Comparison of ENCODE assay signal across 8 cellular contexts in the genomic region with DNA sequence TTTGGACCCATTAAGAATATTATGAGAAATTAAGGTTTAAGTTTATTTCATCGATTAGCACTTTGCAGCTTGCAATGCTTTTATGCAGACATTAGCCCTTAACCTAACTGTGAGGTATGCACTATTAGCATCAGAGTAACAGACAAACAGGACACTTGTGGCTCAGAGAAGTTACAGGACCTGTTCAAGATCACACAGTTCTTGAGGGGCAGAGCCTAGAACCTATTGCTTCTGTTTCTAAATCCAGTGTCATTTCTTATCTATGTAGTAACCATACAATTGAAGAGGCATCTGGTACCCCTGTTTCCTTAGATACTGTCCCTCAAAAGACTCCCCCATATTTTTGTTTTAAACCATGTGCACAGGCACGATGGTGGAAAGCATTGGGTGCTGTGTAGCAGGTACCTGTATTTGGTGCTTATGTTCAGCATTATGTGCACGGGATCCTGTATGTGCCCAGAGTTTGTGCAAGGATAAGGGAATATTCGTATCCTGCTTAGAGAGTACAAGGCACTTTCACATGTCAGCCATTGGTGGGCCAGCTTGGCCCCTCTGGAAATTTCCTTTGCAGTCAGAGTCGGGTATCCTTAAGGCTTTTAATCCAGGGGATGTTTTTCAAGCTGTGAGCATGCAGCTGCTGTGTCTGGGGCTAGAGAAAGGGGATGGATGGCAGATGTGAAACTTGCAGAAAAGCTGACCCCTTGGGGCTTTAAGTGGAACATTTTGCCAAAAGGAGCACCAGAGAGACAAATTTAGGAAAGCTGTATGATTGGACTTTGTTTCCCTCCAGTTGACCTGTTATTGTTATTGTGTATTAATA. TPM values are rescaled to one million over a fixed set of nuclear protein-coding genes. Genes with fewer than 3 reads are reported as not detected.
A peak's percentile ranks its signal among the peaks of the same experiment; 100 is the strongest.
DNase-seq lines count a peak whose midpoint lies in the region; ATAC-seq and TF ChIP-seq lines count a peak whose summit lies in the region.

No MANE protein-coding gene starts in this region.

- peak overlapping the region; percentile 85 for H3K4me3 Mint-ChIP-seq in GM23338
- peak overlapping the region; percentile 98 for H3K4me3 Mint-ChIP-seq in T-helper 17 cell

- H3K36me3 Mint-ChIP-seq in GM23338 (ENCODE audit: low read depth) (peaks cover 3% of the 10 kb centered on the region; the same call in 1 of the 3 replicates), T-helper 17 cell (ENCODE audit: low read depth) (peaks cover 8% of the 10 kb centered on the region)

- H3K4me3 ChIP-seq in GM23338 (peak overlapping the region; percentile 87), skin epidermis (peak overlapping the region; percentile 57 to 77 (median 62))

- H2AFZ ChIP-seq in GM23338: peak overlapping the region; percentile 86

- peaks cover 25% of the 10 kb centered on the region for H3K4me1 Mint-ChIP-seq in GM23338
- peaks cover 49% of the 10 kb centered on the region for H3K4me1 Mint-ChIP-seq in T-helper 17 cell

- no peaks in the 10 kb centered on the region for H3K36me3 ChIP-seq in GM23338 (ENCODE audit: insufficient read depth)

- no peaks in the 10 kb centered on the region for H3K9me3 ChIP-seq in T-helper 17 cell (ENCODE audit: control insufficient read depth, low read length, poor library complexity, severe bottlenecking)

- H3K27me3 Mint-ChIP-seq in GM23338 (ENCODE audit: insufficient read depth, low read depth, poor library complexity): peaks cover 24% of the 10 kb centered on the region
- no peaks in the 10 kb centered on the region for H3K27me3 Mint-ChIP-seq in T-helper 17 cell

- peaks cover 37% of the 10 kb centered on the region for H3K27me3 ChIP-seq in GM23338 (ENCODE audit: insufficient read depth)

- no peaks in the 10 kb centered on the region for H3K9me2 ChIP-seq in GM23338 (ENCODE audit: insufficient read depth)

- H3F3A ChIP-seq in GM23338 (replicated peaks; ENCODE audit: low read depth): 0 out of 2 replicates have a peak, but pooled peaks cover 3% of the 10 kb centered on the region

- H3K79me2 ChIP-seq in GM23338 (replicated peaks; ENCODE audit: insufficient read depth): peaks cover 20% of the 10 kb centered on the region

- ATAC-seq in GM23338: no peak
- ATAC-seq in T-helper 17 cell: no peak

- H3K27ac ChIP-seq in GM23338 (ENCODE audit: low read depth) (no peak overlapping the region), skin epidermis (peak overlapping the region in 20 of 21 experiments; percentile 55 to 96 (median 84))

- no peak for DNase-seq in GM23338 (ENCODE audit: low spot score)
- no peak for DNase-seq in T-helper 17 cell
- peak; percentile 11 for DNase-seq in glomerular visceral epithelial cell (ENCODE audit: extremely low spot score)
- DNase-seq in NK-92 (lab: John Stamatoyannopoulos, UW; ENCODE audit: unreplicated experiment): no peak
- no peak for DNase-seq in OCI-M2 (lab: John Stamatoyannopoulos, UW; ENCODE audit: unreplicated experiment)
- no peak for DNase-seq in NCI-H510A treated with DMSO at 0.1 percent for 48 hours (lab: John Stamatoyannopoulos, UW)
- DNase-seq in effector CD8-positive, alpha-beta T cell (lab: John Stamatoyannopoulos, UW): no peak

- H3K27ac Mint-ChIP-seq in GM23338 (no peak overlapping the region), T-helper 17 cell (peak overlapping the region; percentile 91)

- H3K9me3 Mint-ChIP-seq in GM23338: no peaks in the 10 kb centered on the region

- H3K4me1 ChIP-seq in GM23338 (ENCODE audit: insufficient read depth): peaks cover 16% of the 10 kb centered on the region

- peaks cover 8% of the 10 kb centered on the region; the same call in 1 of the 2 replicates for H4K20me1 ChIP-seq in GM23338 (replicated peaks; ENCODE audit: insufficient read depth)

- no peak for TF ChIP-seq CTCF in GM23338 (conservative IDR thresholded peaks at IDR 0.05; ENCODE audit: low read depth in 2 of 2)

- peak overlapping the region; percentile 100 for H3K4me2 ChIP-seq in GM23338

TF ChIP-seq in GM23338, 12 proteins besides CTCF, POLR2A, EP300 and RAD21:
- no peak for TF ChIP-seq POLR2AphosphoS5 (IDR thresholded peaks at IDR 0.05; ENCODE audit: low read depth)
- no peak for TF ChIP-seq JUNB (IDR thresholded peaks at IDR 0.05; ENCODE audit: unreplicated experiment)
- no peak for TF ChIP-seq CREB1 (CRISPR knock-in tag; IDR thresholded peaks at IDR 0.05; ENCODE audit: low read depth)
- no peak for TF ChIP-seq REST (IDR thresholded peaks at IDR 0.05; ENCODE audit: unreplicated experiment)
- no peak for TF ChIP-seq NANOG (IDR thresholded peaks at IDR 0.05; ENCODE audit: borderline replicate concordance)
- no peak for TF ChIP-seq ZNF331 (CRISPR knock-in tag; IDR thresholded peaks at IDR 0.05; ENCODE audit: low read depth)
- no peak for TF ChIP-seq ZNF114 (CRISPR knock-in tag; IDR thresholded peaks at IDR 0.05)
- TF ChIP-seq EZH2phosphoT487 (IDR thresholded peaks at IDR 0.05; ENCODE audit: unreplicated experiment): no peak
TF ChIP-seq in GM23338: peak in this region for 0.

RNA-seq across cellular contexts. Expression of gene LBH, which starts 2.0 kb away (rescaled TPM):
- 21.0 and 30.3 TPM in 2 replicates for total RNA-seq in GM23338 (2014; rRNA removed; shearing (Covaris generic))
- polyA plus RNA-seq in GM23338 (2016; fragmentation: Nextera tagmentation; extraction: Ambion mirVana): 17.5 and 21.1 TPM in 2 replicates
- 100 to 1,000 TPM; 118 to 127 TPM for total RNA-seq in T-helper 17 cell
